10 cellular contexts compared by ENCODE assay signal in genomic region chr2:106270471-106270891, GRCh38.
DNase-seq lines count a peak whose midpoint lies in the region; ATAC-seq and TF ChIP-seq lines count a peak whose summit lies in the region.
"Had no signal": no experiment of that assay in that cellular context is flagged by ENCODE, and none has a peak within 500 bp of the region (broad histone marks: within the 10 kb centered on the region; RNA-seq: fewer than 3 reads in every experiment).

No MANE protein-coding gene starts in this region.

- H3K9me1 ChIP-seq in IMR-90 (ENCODE audit: insufficient read depth, low read length), result no peaks in the 10 kb centered on the region

- no peaks in the 10 kb centered on the region for H4K20me1 ChIP-seq in IMR-90 (ENCODE audit: insufficient read depth, low read length)

- H2BK15ac ChIP-seq in IMR-90 (ENCODE audit: low read depth, low read length), result no peak overlapping the region

- no peak overlapping the region for H2AFZ ChIP-seq in IMR-90 (replicated peaks; ENCODE audit: low read length, poor library complexity)

- WGBS in IMR-90 (ENCODE audit: extremely low coverage in 2 of 2, insufficient read length in 1 of 2), 2 experiments, result 81% methylated on average over 6 of the region's 9 CpGs; no CpG with 5 or more reads in 1 of the 2 experiments

- in situ Hi-C loops in IMR-90 (cut with MboI; ENCODE audit: low sequenced_read_pairs), result no loop called here

- no peak overlapping the region for H3K9ac ChIP-seq in IMR-90 (ENCODE audit: low read depth, low read length)

- no TSS peak for BruUV-seq in IMR-90 (replicated peaks; lab: Mats Ljungman, UMichigan)

- CTCF ChIA-PET in IMR-90 (lab: Yijun Ruan, JAX), result no interaction called here

- peaks cover 3% of the 10 kb centered on the region for H3K36me3 Mint-ChIP-seq in activated naive CD8-positive, alpha-beta T cell

- no peak overlapping the region for H4K5ac ChIP-seq in IMR-90 (ENCODE audit: low read depth, low read length)

- H3K27me3 Mint-ChIP-seq in activated naive CD8-positive, alpha-beta T cell, result peaks cover 19% of the 10 kb centered on the region
- peaks cover 46% of the 10 kb centered on the region for H3K27me3 Mint-ChIP-seq in stimulated activated naive CD8-positive, alpha-beta T cell treated with anti-CD3 and anti-CD28 coated beads, Interleukin-15, amount 100 ng/mL, for 72 hours

- H3K56ac ChIP-seq in IMR-90 (ENCODE audit: extremely low read depth, insufficient read depth, low read length), result no peak overlapping the region

- no peak for ATAC-seq in IMR-90 (ENCODE audit: low read depth)
- ATAC-seq in left lobe of liver, result peak; percentile 3
- peak; percentile 27 for ATAC-seq in stimulated activated naive CD8-positive, alpha-beta T cell treated with anti-CD3 and anti-CD28 coated beads, Interleukin-15, amount 100 ng/mL, for 72 hours

- H3K4me1 Mint-ChIP-seq in activated naive CD8-positive, alpha-beta T cell (ENCODE audit: low read depth), result peaks cover 18% of the 10 kb centered on the region
- peaks cover 31% of the 10 kb centered on the region for H3K4me1 Mint-ChIP-seq in stimulated activated naive CD8-positive, alpha-beta T cell treated with anti-CD3 and anti-CD28 coated beads, Interleukin-15, amount 100 ng/mL, for 72 hours

- H3K4me3 Mint-ChIP-seq in activated naive CD8-positive, alpha-beta T cell, result peak overlapping the region; percentile 89
- peak overlapping the region; percentile 82 to 83 for H3K4me3 Mint-ChIP-seq in stimulated activated naive CD8-positive, alpha-beta T cell treated with anti-CD3 and anti-CD28 coated beads, Interleukin-15, amount 100 ng/mL, for 72 hours

- intact Hi-C loops in IMR-90 (cut with micrococcal nuclease), result no loop called here

- no peak for TF ChIP-seq POLR2A in IMR-90 (IDR thresholded peaks at IDR 0.05; ENCODE audit: low read depth, low read length)

- no peak overlapping the region for H2BK5ac ChIP-seq in IMR-90 (ENCODE audit: low read depth, low read length, poor library complexity, severe bottlenecking)

- no peak overlapping the region for H3K18ac ChIP-seq in IMR-90 (ENCODE audit: low read depth, low read length)

- no peaks in the 10 kb centered on the region for H3K36me3 ChIP-seq in IMR-90 (ENCODE audit: control insufficient read depth, insufficient read depth, low read length)
- H3K36me3 ChIP-seq: tibial artery had no signal

- no peak for TF ChIP-seq CTCF in IMR-90 (conservative IDR thresholded peaks at IDR 0.05; ENCODE audit: low read depth, low read length)

- H4K91ac ChIP-seq in IMR-90 (ENCODE audit: insufficient read depth, low read depth, low read length), result no peak overlapping the region

- H3K9me3 Mint-ChIP-seq in activated naive CD8-positive, alpha-beta T cell (ENCODE audit: low read depth), result peaks cover 3% of the 10 kb centered on the region
- peaks cover 0 to 19% of the 10 kb centered on the region in 2 donors for H3K9me3 Mint-ChIP-seq in stimulated activated naive CD8-positive, alpha-beta T cell treated with anti-CD3 and anti-CD28 coated beads, Interleukin-15, amount 100 ng/mL, for 72 hours

- peaks cover 9% of the 10 kb centered on the region; the same call in 1 of the 2 replicates for H3K27me3 ChIP-seq in IMR-90 (ENCODE audit: control insufficient read depth, insufficient read depth, low read length)
- H3K27me3 ChIP-seq: tibial artery had no signal

- H3K23ac ChIP-seq in IMR-90 (ENCODE audit: low read depth, low read length), result no peak overlapping the region

- no peak overlapping the region for H3K27ac ChIP-seq in IMR-90 (ENCODE audit: insufficient read depth, low read length)
- H3K27ac ChIP-seq: tibial artery had no signal

- H3K4me3 ChIP-seq in IMR-90 (ENCODE audit: insufficient read depth, low read depth, low read length), result no peak overlapping the region

- no peak for TF ChIP-seq RAD21 in IMR-90 (IDR thresholded peaks at IDR 0.05; ENCODE audit: low read length)

- dilution Hi-C loops in IMR-90 (cut with HindIII; ENCODE audit: low sequenced_read_pairs, unreplicated experiment), result no loop called here

- no peak overlapping the region for H2BK120ac ChIP-seq in IMR-90 (ENCODE audit: low read depth, low read length)

- POLR2A ChIA-PET in IMR-90 (lab: Charles Lee; ENCODE audit: unreplicated experiment), result no interaction called here

- DNase-seq in IMR-90 (no peak), left lobe of liver (ENCODE audit: low spot score) (peak; percentile 43), activated gamma-delta T cell (lab: John Stamatoyannopoulos, UW) (no peak), amygdala (lab: John Stamatoyannopoulos, UW) (no peak), NCI-H2196 treated with DMSO at 0.1 percent for 48 hours (lab: John Stamatoyannopoulos, UW; ENCODE audit: unreplicated experiment) (no peak)
- no peak for DNase-seq in stimulated activated naive CD8-positive, alpha-beta T cell treated with anti-CD3 and anti-CD28 coated beads, Interleukin-15, amount 100 ng/mL, for 72 hours
- DNase-seq: NCI-H2227 treated with DMSO at 0.1 percent for 48 hours, T-helper 9 cell, tibial artery had no signal

- H3K14ac ChIP-seq in IMR-90 (replicated peaks; ENCODE audit: low read depth, low read length), result no peak overlapping the region

- no peak overlapping the region for H3K27ac Mint-ChIP-seq in activated naive CD8-positive, alpha-beta T cell
- peak overlapping the region in 1 of 2 donors; percentile 80 for H3K27ac Mint-ChIP-seq in stimulated activated naive CD8-positive, alpha-beta T cell treated with anti-CD3 and anti-CD28 coated beads, Interleukin-15, amount 100 ng/mL, for 72 hours

- H3K4ac ChIP-seq in IMR-90 (ENCODE audit: low read depth, low read length), result no peak overlapping the region

- no peaks in the 10 kb centered on the region for H3K4me1 ChIP-seq in IMR-90 (ENCODE audit: control insufficient read depth, insufficient read depth, low read length)

- H2AK9ac ChIP-seq in IMR-90 (replicated peaks; ENCODE audit: low read depth, low read length, poor library complexity), result no peak overlapping the region

- H4K8ac ChIP-seq in IMR-90 (ENCODE audit: low read depth in 2 of 2, low read length in 2 of 2), result no peak overlapping the region

- no peak overlapping the region for H2BK20ac ChIP-seq in IMR-90 (ENCODE audit: low read depth, low read length)

- H3K4me2 ChIP-seq in IMR-90 (ENCODE audit: low read depth, low read length), result peak overlapping the region; percentile 20; the same call in 1 of the 2 replicates

- no peaks in the 10 kb centered on the region for H3K9me3 ChIP-seq in IMR-90 (ENCODE audit: control insufficient read depth, insufficient read depth, low read length)
- H3K9me3 ChIP-seq: tibial artery had no signal

- H2AK5ac ChIP-seq in IMR-90 (ENCODE audit: low read depth, low read length), result no peak overlapping the region

- no peaks in the 10 kb centered on the region for H3K79me1 ChIP-seq in IMR-90 (ENCODE audit: low read depth in 1 of 2, low read length in 2 of 2)

TF ChIP-seq in IMR-90, 13 proteins besides CTCF, POLR2A, EP300 and RAD21:
- TF ChIP-seq RCOR1 (IDR thresholded peaks at IDR 0.05; ENCODE audit: insufficient replicate concordance, low read length) (no peak), RFX5 (IDR thresholded peaks at IDR 0.05; ENCODE audit: low read depth, low read length) (no peak), CEBPB (IDR thresholded peaks at IDR 0.05; ENCODE audit: low read depth, low read length) (no peak), CHD1 (IDR thresholded peaks at IDR 0.05; ENCODE audit: low read depth, low read length) (no peak), SMC3 (IDR thresholded peaks at IDR 0.05; ENCODE audit: low read depth, low read length) (no peak), MAFK (IDR thresholded peaks at IDR 0.05; ENCODE audit: low read depth, low read length) (no peak), MXI1 (IDR thresholded peaks at IDR 0.05; ENCODE audit: borderline replicate concordance, low read depth, low read length) (no peak), BHLHE40 (IDR thresholded peaks at IDR 0.05; ENCODE audit: low read depth, low read length) (no peak), NFE2L2 (IDR thresholded peaks at IDR 0.05; ENCODE audit: low read depth, low read length) (no peak), USF2 (IDR thresholded peaks at IDR 0.05; ENCODE audit: low read depth, low read length) (no peak)
